ENCODE assay signal across 9 cellular contexts in the genomic region with DNA sequence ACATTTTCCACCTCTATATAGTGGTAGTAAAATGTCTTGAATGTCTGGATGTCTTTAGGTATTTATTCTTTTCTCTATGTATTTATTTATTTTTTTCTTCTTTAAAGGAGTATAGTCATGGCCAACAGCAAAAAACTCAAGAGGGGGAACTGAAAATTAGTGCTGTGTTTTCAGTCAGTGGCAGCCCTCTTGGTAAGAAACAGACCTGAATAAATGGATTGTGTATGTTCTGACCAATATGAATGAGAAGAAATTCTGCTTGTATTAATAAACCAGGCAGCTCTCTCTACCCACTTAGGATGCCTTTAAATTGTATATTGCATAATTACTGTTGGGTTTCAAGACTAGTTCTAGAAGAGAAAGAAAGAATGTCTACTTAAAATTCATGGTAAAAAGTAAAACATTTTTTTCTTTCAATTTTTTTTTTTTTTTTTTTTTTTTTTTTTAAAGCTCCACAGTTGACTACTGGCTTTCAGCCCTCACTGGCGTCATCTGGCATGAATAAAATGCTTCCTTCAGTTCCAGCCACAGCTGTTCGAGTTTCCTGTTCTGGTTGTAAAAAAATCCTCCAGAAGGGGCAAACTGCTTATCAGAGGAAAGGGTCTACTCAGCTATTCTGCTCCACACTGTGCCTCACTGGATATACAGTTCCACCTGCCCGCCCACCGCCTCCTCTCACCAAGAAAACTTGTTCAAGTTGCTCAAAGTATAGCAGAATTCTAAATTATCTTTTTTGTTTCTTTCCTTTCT.
A peak's percentile ranks its signal among the peaks of the same experiment; 100 is the strongest.
DNase-seq lines count a peak whose midpoint lies in the region; ATAC-seq and TF ChIP-seq lines count a peak whose summit lies in the region.
"Had no signal": no experiment of that assay in that cellular context is flagged by ENCODE, and none has a peak within 500 bp of the region (broad histone marks: within the 10 kb centered on the region; RNA-seq: fewer than 3 reads in every experiment).

No MANE protein-coding gene starts in this region.

- no peaks in the 10 kb centered on the region for H3K9me3 Mint-ChIP-seq in MCF 10A (ENCODE audit: unreplicated experiment)
- H3K9me3 Mint-ChIP-seq: dendritic cell treated with granulocyte-macrophage colony-stimulating factor and Interleukin-4, amounts not matched to agents 40 ng/mL and 50 ng/mL, for 4 days had no signal

- no peak overlapping the region for H3K4me3 Mint-ChIP-seq in MCF 10A (ENCODE audit: unreplicated experiment)
- H3K4me3 Mint-ChIP-seq: dendritic cell treated with granulocyte-macrophage colony-stimulating factor and Interleukin-4, amounts not matched to agents 40 ng/mL and 50 ng/mL, for 4 days had no signal

- TF ChIP-seq CTCF in GM06990 (IDR thresholded peaks at IDR 0.05; ENCODE audit: insufficient read depth, low read length, poor library complexity, severe bottlenecking) (no peak), SK-N-SH (IDR thresholded peaks at IDR 0.05) (no peak), MCF 10A (IDR thresholded peaks at IDR 0.05; ENCODE audit: unreplicated experiment) (no peak), suprapubic skin (IDR thresholded peaks at IDR 0.05) (no peak)

- no peak for TF ChIP-seq EP300 in SK-N-SH (IDR thresholded peaks at IDR 0.05; ENCODE audit: borderline replicate concordance in 1 of 2, low read depth in 1 of 2, low read length in 1 of 2)
- TF ChIP-seq EP300 in suprapubic skin (IDR thresholded peaks at IDR 0.05) = no peak

- no peak overlapping the region for H3K4me2 ChIP-seq in SK-N-SH

- intact Hi-C loops in MCF 10A (cut with micrococcal nuclease) = no loop called here

- BruUV-seq in MCF 10A (replicated peaks; lab: Mats Ljungman, UMichigan) = no TSS peak

- H3K9ac ChIP-seq in SK-N-SH = no peak overlapping the region

- ATAC-seq in HG03442 (IDR thresholded peaks at IDR 0.05; ENCODE audit: unreplicated experiment) (no peak), HG02852 (IDR thresholded peaks at IDR 0.05; ENCODE audit: unreplicated experiment) (no peak)

- CTCF ChIA-PET in SK-N-SH (lab: Yijun Ruan, JAX) = interaction anchor here (0.7 to 0.8 kb wide), 2 partner anchors 8 to 26 kb away, joined by 3 read pairs; no protein-coding TSS in a partner anchor
- CTCF ChIA-PET in MCF 10A (lab: Yijun Ruan, JAX) = interaction anchor here (1.1 kb wide), 2 partner anchors 43 to 168 kb away, joined by 3 to 5 read pairs; no protein-coding TSS in a partner anchor

- peaks cover 35% of the 10 kb centered on the region; the same call in 1 of the 2 replicates for H3K79me2 ChIP-seq in SK-N-SH (ENCODE audit: insufficient read depth)

- no peaks in the 10 kb centered on the region for H3K4me1 Mint-ChIP-seq in MCF 10A (ENCODE audit: insufficient read depth, unreplicated experiment)

- TF ChIP-seq RAD21 in SK-N-SH (IDR thresholded peaks at IDR 0.05; ENCODE audit: low read length) = no peak; the same call in 1 of the 2 replicates

- no peak overlapping the region for H3K4me3 ChIP-seq in GM06990 (replicated peaks; ENCODE audit: low read depth, low read length)
- H3K4me3 ChIP-seq in SK-N-SH (ENCODE audit: low read depth in 2 of 2, low read length in 1 of 2) = no peak overlapping the region
- no peak overlapping the region for H3K4me3 ChIP-seq in skeletal muscle cell (ENCODE audit: low read depth, low read length)
- no peak overlapping the region for H3K4me3 ChIP-seq in suprapubic skin

- 61% methylated on average over 4 of the region's 4 CpGs for WGBS in SK-N-SH (ENCODE audit: low lambda C conversion rate)
- whole genome bisulfite sequencing in suprapubic skin = 36% methylated on average over 4 of the region's 4 CpGs

- H3K36me3 Mint-ChIP-seq in MCF 10A (ENCODE audit: insufficient read depth, unreplicated experiment) = peaks cover 39% of the 10 kb centered on the region

- peaks cover 4% of the 10 kb centered on the region; the same call in 1 of the 2 replicates for H4K20me1 ChIP-seq in SK-N-SH (ENCODE audit: insufficient read depth)

- POLR2A ChIA-PET in SK-N-SH (lab: Yijun Ruan, JAX) = interaction anchor here (0.6 to 1.1 kb wide), 4 partner anchors 13 to 512 kb away, joined by 3 to 6 read pairs (median 4); partner anchors contain the start of gene SFPQ
- POLR2A ChIA-PET in MCF 10A (lab: Yijun Ruan, JAX) = interaction anchor here (1.2 kb wide), 1 partner anchor 177 kb away, joined by 3 read pairs; the partner anchor contains the start of gene SFPQ

- DNase-seq in GM06990 (ENCODE audit: extremely low read depth, insufficient read length) = peak; percentile 5
- DNase-seq in SK-N-SH = peak; percentile 73
- peak; percentile 73 for DNase-seq in glomerular endothelial cell (ENCODE audit: extremely low read depth, low read depth, low spot score)
- DNase-seq in skeletal muscle cell (ENCODE audit: low read depth) = peak; percentile 41
- DNase-seq in MCF 10A (ENCODE audit: unreplicated experiment) = no peak
- DNase-seq in suprapubic skin (ENCODE audit: low spot score in 2 of 2) = no peak

- H3K36me3 ChIP-seq in GM06990 (ENCODE audit: control insufficient read depth, insufficient read depth, low read length) (no peaks in the 10 kb centered on the region), SK-N-SH (replicated peaks in 1 of 2; ENCODE audit: control insufficient read depth in 1 of 2, insufficient read depth in 2 of 2, low read length in 1 of 2) (peaks cover 11 to 45% of the 10 kb centered on the region in 2 experiments), suprapubic skin (peaks cover 4% of the 10 kb centered on the region)

- TF ChIP-seq POLR2A in suprapubic skin (IDR thresholded peaks at IDR 0.05) = no peak

- H2AFZ ChIP-seq in SK-N-SH (ENCODE audit: low read depth) = no peak overlapping the region

- no peaks in the 10 kb centered on the region for H3K9me2 ChIP-seq in SK-N-SH

- H3K27me3 Mint-ChIP-seq in MCF 10A (ENCODE audit: insufficient read depth, unreplicated experiment) = no peaks in the 10 kb centered on the region
- H3K27me3 Mint-ChIP-seq: dendritic cell treated with granulocyte-macrophage colony-stimulating factor and Interleukin-4, amounts not matched to agents 40 ng/mL and 50 ng/mL, for 4 days had no signal

- H3K27ac Mint-ChIP-seq in MCF 10A (ENCODE audit: low read depth, unreplicated experiment) = no peak overlapping the region

- peak overlapping the region; percentile 69 to 78; a peak in 3 of 4 replicates for H3K27ac ChIP-seq in SK-N-SH (ENCODE audit: low read depth in 2 of 2, low read length in 1 of 2)
- H3K27ac ChIP-seq in suprapubic skin = no peak overlapping the region

- H3K4me1 ChIP-seq in SK-N-SH (ENCODE audit: control insufficient read depth in 1 of 2, insufficient read depth in 2 of 2, low read depth in 1 of 2, low read length in 1 of 2) (peaks cover 9% of the 10 kb centered on the region in 2 experiments; a peak in 3 of 4 replicates), suprapubic skin (peaks cover 2% of the 10 kb centered on the region)

- H3K9me3 ChIP-seq in SK-N-SH (no peaks in the 10 kb centered on the region), suprapubic skin (no peaks in the 10 kb centered on the region)

- H3K27me3 ChIP-seq in GM06990 (replicated peaks; ENCODE audit: control insufficient read depth, insufficient read depth, low read length) = no peaks in the 10 kb centered on the region
- H3K27me3 ChIP-seq in SK-N-SH (ENCODE audit: insufficient read depth) = no peaks in the 10 kb centered on the region
- no peaks in the 10 kb centered on the region for H3K27me3 ChIP-seq in suprapubic skin

- peaks cover 35% of the 10 kb centered on the region for H3F3A ChIP-seq in SK-N-SH (replicated peaks; ENCODE audit: insufficient read depth)

TF ChIP-seq in SK-N-SH, 30 proteins besides CTCF, POLR2A, EP300 and RAD21:
- TF ChIP-seq, protein P1, sequence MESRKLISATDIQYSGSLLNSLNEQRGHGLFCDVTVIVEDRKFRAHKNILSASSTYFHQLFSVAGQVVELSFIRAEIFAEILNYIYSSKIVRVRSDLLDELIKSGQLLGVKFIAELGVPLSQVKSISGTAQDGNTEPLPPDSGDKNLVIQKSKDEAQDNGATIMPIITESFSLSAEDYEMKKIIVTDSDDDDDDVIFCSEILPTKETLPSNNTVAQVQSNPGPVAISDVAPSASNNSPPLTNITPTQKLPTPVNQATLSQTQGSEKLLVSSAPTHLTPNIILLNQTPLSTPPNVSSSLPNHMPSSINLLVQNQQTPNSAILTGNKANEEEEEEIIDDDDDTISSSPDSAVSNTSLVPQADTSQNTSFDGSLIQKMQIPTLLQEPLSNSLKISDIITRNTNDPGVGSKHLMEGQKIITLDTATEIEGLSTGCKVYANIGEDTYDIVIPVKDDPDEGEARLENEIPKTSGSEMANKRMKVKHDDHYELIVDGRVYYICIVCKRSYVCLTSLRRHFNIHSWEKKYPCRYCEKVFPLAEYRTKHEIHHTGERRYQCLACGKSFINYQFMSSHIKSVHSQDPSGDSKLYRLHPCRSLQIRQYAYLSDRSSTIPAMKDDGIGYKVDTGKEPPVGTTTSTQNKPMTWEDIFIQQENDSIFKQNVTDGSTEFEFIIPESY (IDR thresholded peaks at IDR 0.05; ENCODE audit: borderline replicate concordance, low read depth) = no peak
- peak; percentile 50; the same call in 1 of the 2 replicates for TF ChIP-seq RCOR1 (IDR thresholded peaks at IDR 0.05; ENCODE audit: low read length)
- TF ChIP-seq TCF12 (IDR thresholded peaks at IDR 0.05) = peak; percentile 60; the same call in 1 of the 2 replicates
- TF ChIP-seq CHD2 (IDR thresholded peaks at IDR 0.05; ENCODE audit: low read length, partially characterized antibody) = peak; percentile 35
- TF ChIP-seq USF1 (IDR thresholded peaks at IDR 0.05; ENCODE audit: borderline replicate concordance, low read depth) = no peak
TF ChIP-seq in SK-N-SH: peak in this region for 3.

Comparison
In these comparisons a context has a peak if more than half of its experiments do, and no peak if none do; other contexts are left out.
1. DNase-seq: peak in GM06990 (single experiment), SK-N-SH (single experiment), glomerular endothelial cell (single experiment) and skeletal muscle cell (single experiment); none in MCF 10A (single experiment) and suprapubic skin (0 of 2).